1 cellular context compared by ENCODE assay signal in genomic region chr3:186949281-186949982, GRCh38.
TF ChIP-seq lines count a peak whose summit lies in the region.

No MANE protein-coding gene starts in this region.

TF ChIP-seq in K562, 482 proteins besides CTCF, POLR2A, EP300 and RAD21 (continued from another document and continues in another):
- 0 out of 2 replicates have a peak, but pooled peaks have one; percentile 13 for TF ChIP-seq TFAP4 (CRISPR knock-in tag; IDR thresholded peaks at IDR 0.05; ENCODE audit: borderline replicate concordance)
- peak; percentile 76 for TF ChIP-seq RNF2 (IDR thresholded peaks at IDR 0.05)
- TF ChIP-seq BCOR (IDR thresholded peaks at IDR 0.05), result no peak
- no peak for TF ChIP-seq ZKSCAN3 (CRISPR knock-in tag; IDR thresholded peaks at IDR 0.05)
- TF ChIP-seq CHD2 (IDR thresholded peaks at IDR 0.05; ENCODE audit: low read depth, low read length), result no peak
- peak; percentile 41 for TF ChIP-seq ZNF699 (CRISPR knock-in tag; IDR thresholded peaks at IDR 0.05; ENCODE audit: insufficient replicate concordance)
- peak; percentile 78 for TF ChIP-seq MGA (IDR thresholded peaks at IDR 0.05)
- peak; percentile 55 to 68; a peak in 3 of 4 replicates for TF ChIP-seq TRIM24 (IDR thresholded peaks at IDR 0.05)
- no peak for TF ChIP-seq CTCFL (IDR thresholded peaks at IDR 0.05; ENCODE audit: borderline replicate concordance, insufficient read depth, low read depth, low read length, poor library complexity, severe bottlenecking)
- TF ChIP-seq BRD4 (IDR thresholded peaks at IDR 0.05), result no peak
- peak; percentile 71; the same call in 1 of the 2 replicates for TF ChIP-seq ZNF644 (tag; IDR thresholded peaks at IDR 0.05; ENCODE audit: low read depth)
- peak; percentile 72; the same call in 1 of the 2 replicates for TF ChIP-seq MAFF (IDR thresholded peaks at IDR 0.05; ENCODE audit: low read length)
- TF ChIP-seq ATF4 (CRISPR knock-in tag; IDR thresholded peaks at IDR 0.05), result 0 out of 2 replicates have a peak, but pooled peaks have one; percentile 40
- no peak for TF ChIP-seq DLX4 (CRISPR knock-in tag; IDR thresholded peaks at IDR 0.05)
- TF ChIP-seq NFRKB (IDR thresholded peaks at IDR 0.05; ENCODE audit: low read depth), result no peak
- TF ChIP-seq FOXM1 (IDR thresholded peaks at IDR 0.05; ENCODE audit: low read depth), result peak; percentile 32; the same call in 1 of the 2 replicates
- TF ChIP-seq FOXM1 (CRISPR knock-in tag; IDR thresholded peaks at IDR 0.05; ENCODE audit: low read depth), result no peak
- TF ChIP-seq CBFA2T3 (IDR thresholded peaks at IDR 0.05), result peak; percentile 90
- peak; percentile 60; the same call in 1 of the 2 replicates for TF ChIP-seq NBN (IDR thresholded peaks at IDR 0.05; ENCODE audit: low read depth)
- TF ChIP-seq ARID2 (IDR thresholded peaks at IDR 0.05), result no peak
- peak; percentile 44; the same call in 1 of the 2 replicates for TF ChIP-seq PML (IDR thresholded peaks at IDR 0.05; ENCODE audit: low read length)
- no peak for TF ChIP-seq NR2C1 (IDR thresholded peaks at IDR 0.05)
- no peak for TF ChIP-seq NR2C1 (tag; IDR thresholded peaks at IDR 0.05)
- no peak for TF ChIP-seq MCM7 (IDR thresholded peaks at IDR 0.05)
- TF ChIP-seq ERF (CRISPR knock-in tag; IDR thresholded peaks at IDR 0.05), result 0 out of 2 replicates have a peak, but pooled peaks have one; percentile 25
- no peak; the same call in 1 of the 2 replicates for TF ChIP-seq CC2D1A (IDR thresholded peaks at IDR 0.05)
- peak; percentile 97 for TF ChIP-seq ZNF592 (IDR thresholded peaks at IDR 0.05)
- peak; percentile 81 for TF ChIP-seq C11orf30 (IDR thresholded peaks at IDR 0.05; ENCODE audit: low read depth)
- peak; percentile 77 for TF ChIP-seq ATF3 (IDR thresholded peaks at IDR 0.05)
- TF ChIP-seq ATF3 (CRISPR knock-in tag; conservative IDR thresholded peaks at IDR 0.05), result 0 out of 2 replicates have a peak, but pooled peaks have one; percentile 39
- peak; percentile 58; the same call in 1 of the 2 replicates for TF ChIP-seq CREM (IDR thresholded peaks at IDR 0.05; ENCODE audit: low read depth)
- 0 out of 2 replicates have a peak, but pooled peaks have one; percentile 14 for TF ChIP-seq ILK (tag; IDR thresholded peaks at IDR 0.05; ENCODE audit: borderline replicate concordance, low read depth)
- 0 out of 2 replicates have a peak, but pooled peaks have one; percentile 42 for TF ChIP-seq FOXO4 (CRISPR knock-in tag; IDR thresholded peaks at IDR 0.05)
- no peak for TF ChIP-seq ZBTB17 (CRISPR knock-in tag; IDR thresholded peaks at IDR 0.05)
- no peak for TF ChIP-seq SAFB (IDR thresholded peaks at IDR 0.05; ENCODE audit: borderline replicate concordance, low read depth, low read length)
- TF ChIP-seq ZNF707 (CRISPR knock-in tag; conservative IDR thresholded peaks at IDR 0.05), result no peak
- TF ChIP-seq TBP (optimal IDR thresholded peaks at IDR 0.05; ENCODE audit: low read depth, low read length), result peak; percentile 18
- peak; percentile 83 for TF ChIP-seq HDAC2 (IDR thresholded peaks at IDR 0.05)
- peak in 1 of 2 experiments; percentile 11; a peak in 2 of 4 replicates for TF ChIP-seq MAZ (CRISPR knock-in tag; conservative IDR thresholded peaks at IDR 0.05 in 1 of 2, IDR thresholded peaks at IDR 0.05 in 1 of 2)
